Comparison of ENCODE assay signal across 9 cellular contexts in the genomic region with DNA sequence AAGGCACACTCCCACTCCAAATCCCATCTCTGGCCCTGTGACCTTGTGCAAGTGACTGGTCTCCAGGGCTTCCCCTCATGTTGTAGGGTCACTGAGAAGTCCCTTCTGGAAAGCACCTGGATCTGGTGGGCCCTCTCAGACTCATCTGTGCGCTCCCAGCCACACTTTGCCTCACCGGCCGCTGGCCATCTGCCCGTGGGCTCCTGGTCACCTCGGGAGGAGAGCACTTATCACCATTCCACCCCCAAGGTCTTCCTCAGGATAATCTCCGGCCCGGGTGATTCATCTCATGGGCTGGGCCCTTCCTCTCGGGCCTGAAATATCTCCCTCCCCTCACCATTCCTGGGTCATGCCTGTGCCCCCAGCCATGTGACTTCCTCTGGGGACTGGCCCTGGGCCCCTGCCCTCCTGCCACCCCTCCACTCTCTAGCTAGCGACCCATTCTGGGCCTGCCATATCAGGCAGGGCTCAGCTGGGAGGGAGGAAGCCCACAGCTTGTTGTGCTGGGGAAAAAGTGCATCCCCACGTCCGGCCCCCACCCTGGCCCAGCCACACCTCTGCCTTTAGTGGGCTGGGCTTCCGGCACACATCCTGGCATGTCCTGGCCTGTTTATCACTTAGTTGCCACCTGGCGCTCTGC. TPM values are rescaled to one million over a fixed set of nuclear protein-coding genes. Genes with fewer than 3 reads are reported as not detected.
DNase-seq lines count a peak whose midpoint lies in the region; ATAC-seq and TF ChIP-seq lines count a peak whose summit lies in the region.
"Had no signal": no experiment of that assay in that cellular context is flagged by ENCODE, and none has a peak within 500 bp of the region (broad histone marks: within the 10 kb centered on the region; RNA-seq: fewer than 3 reads in every experiment).

No MANE protein-coding gene starts in this region.

- WGBS in right cardiac atrium = 36% methylated on average over 13 of the region's 13 CpGs

- no peaks in the 10 kb centered on the region for H3K36me3 Mint-ChIP-seq in activated CD4-positive, alpha-beta memory T cell treated with anti-CD3 and anti-CD28 coated beads for 36 hours
- no peaks in the 10 kb centered on the region for H3K36me3 Mint-ChIP-seq in neural progenitor cell

- CTCF ChIA-PET in activated CD4-positive, alpha-beta memory T cell treated with anti-CD3 and anti-CD28 coated beads for 36 hours (lab: Charles Lee) = interaction anchor here (1.2 to 21.6 kb wide), 3 partner anchors 10 to 395 kb away, joined by 3 to 567 read pairs (median 28); partner anchors contain the start of gene WNT7A

- H3F3A ChIP-seq in neural progenitor cell (ENCODE audit: low read depth) = peaks cover 10% of the 10 kb centered on the region

- H3K27ac ChIP-seq in right cardiac atrium (ENCODE audit: low read length) (no peak overlapping the region), neural progenitor cell (no peak overlapping the region)

- H3K4me1 ChIP-seq in right cardiac atrium (ENCODE audit: control insufficient read depth, insufficient read depth, low read length) = no peaks in the 10 kb centered on the region
- H3K4me1 ChIP-seq in neural progenitor cell = no peaks in the 10 kb centered on the region

- H3K9ac ChIP-seq in neural progenitor cell = no peak overlapping the region

- DNase-seq in right cardiac atrium (peak; percentile 50 to 74 (median 60)), cardiac septum (ENCODE audit: low spot score) (no peak), epidermal melanocyte (ENCODE audit: insufficient read length, low spot score) (peak; percentile 0), ureter (ENCODE audit: low spot score) (peak; percentile 78), neural progenitor cell (ENCODE audit: low spot score) (no peak), NCI-H146 (lab: John Stamatoyannopoulos, UW) (no peak)
- DNase-seq in activated CD4-positive, alpha-beta memory T cell treated with anti-CD3 and anti-CD28 coated beads for 36 hours = peak; percentile 65
- DNase-seq: effector CD4-positive, alpha-beta T cell had no signal

- POLR2A ChIA-PET in activated CD4-positive, alpha-beta memory T cell treated with anti-CD3 and anti-CD28 coated beads for 36 hours (lab: Charles Lee) = no interaction called here

- H2AFZ ChIP-seq in neural progenitor cell (replicated peaks) = no peak overlapping the region

- H3K36me3 ChIP-seq in neural progenitor cell = no peaks in the 10 kb centered on the region

- H3K9me3 ChIP-seq in right cardiac atrium (ENCODE audit: control insufficient read depth, low read length) (no peaks in the 10 kb centered on the region), neural progenitor cell (ENCODE audit: low read depth) (no peaks in the 10 kb centered on the region)

- H3K4me3 ChIP-seq in right cardiac atrium (ENCODE audit: low read length) (no peak overlapping the region), neural progenitor cell (no peak overlapping the region)

- H3K27me3 Mint-ChIP-seq in activated CD4-positive, alpha-beta memory T cell treated with anti-CD3 and anti-CD28 coated beads for 36 hours = no peaks in the 10 kb centered on the region
- H3K27me3 Mint-ChIP-seq in neural progenitor cell (ENCODE audit: insufficient read depth, low read depth) = peaks cover 6% of the 10 kb centered on the region

- ATAC-seq in right cardiac atrium = peak; percentile 7 to 68
- ATAC-seq in GM19452 (IDR thresholded peaks at IDR 0.05; ENCODE audit: unreplicated experiment) = no peak

- no peaks in the 10 kb centered on the region for H3K79me2 ChIP-seq in neural progenitor cell (ENCODE audit: low read depth)

- peak overlapping the region; percentile 77 for H3K27ac Mint-ChIP-seq in activated CD4-positive, alpha-beta memory T cell treated with anti-CD3 and anti-CD28 coated beads for 36 hours
- no peak overlapping the region for H3K27ac Mint-ChIP-seq in neural progenitor cell

- no peaks in the 10 kb centered on the region for H4K20me1 ChIP-seq in neural progenitor cell (ENCODE audit: low read depth)

- no peak for TF ChIP-seq CTCF in neural progenitor cell (IDR thresholded peaks at IDR 0.05)

- peaks cover 21% of the 10 kb centered on the region for H3K4me1 Mint-ChIP-seq in activated CD4-positive, alpha-beta memory T cell treated with anti-CD3 and anti-CD28 coated beads for 36 hours (ENCODE audit: low read depth)
- peaks cover 7% of the 10 kb centered on the region for H3K4me1 Mint-ChIP-seq in neural progenitor cell

- intact Hi-C loops in right cardiac atrium (cut with DNase I) (loop anchor here in 2 of 4 donors (10.0 kb wide), 2 partner anchors 234 to 584 kb away; partner anchors contain the start of genes CHCHD4 (in 1 of the 2) and TMEM43 (in 1 of the 2)), cardiac septum (cut with DNase I) (loop anchor here (10.0 kb wide), 1 partner anchor 574 kb away; no protein-coding TSS in a partner anchor)
- intact Hi-C loops in activated CD4-positive, alpha-beta memory T cell treated with anti-CD3 and anti-CD28 coated beads for 36 hours (cut with micrococcal nuclease) = loop anchor here (10.0 kb wide), 1 partner anchor 1034 kb away; no protein-coding TSS in a partner anchor

- no peak overlapping the region for H3K4me3 Mint-ChIP-seq in activated CD4-positive, alpha-beta memory T cell treated with anti-CD3 and anti-CD28 coated beads for 36 hours
- no peak overlapping the region for H3K4me3 Mint-ChIP-seq in neural progenitor cell

- H3K9me3 Mint-ChIP-seq in activated CD4-positive, alpha-beta memory T cell treated with anti-CD3 and anti-CD28 coated beads for 36 hours = no peaks in the 10 kb centered on the region
- H3K9me3 Mint-ChIP-seq in neural progenitor cell = no peaks in the 10 kb centered on the region

- H3K27me3 ChIP-seq in right cardiac atrium (ENCODE audit: control insufficient read depth, insufficient read depth) (no peaks in the 10 kb centered on the region), neural progenitor cell (peaks cover 67% of the 10 kb centered on the region)

- H3K4me2 ChIP-seq in neural progenitor cell = no peak overlapping the region

RNA-seq across cellular contexts. Expression of gene WNT7A, which starts 10.6 kb away (rescaled TPM):
- total RNA-seq in right cardiac atrium (not detected), cardiac septum (not detected), ureter (1.4 TPM), neural progenitor cell (ENCODE audit: low replicate concordance) (not detected in 2 replicates)
- not detected for polyA plus RNA-seq in right cardiac atrium
- under 1 TPM; 0.29 to 0.33 TPM for total RNA-seq in activated CD4-positive, alpha-beta memory T cell treated with anti-CD3 and anti-CD28 coated beads for 36 hours

Comparison
In these comparisons a context has a peak if more than half of its experiments do, and no peak if none do; other contexts are left out.
1. DNase-seq: peak in right cardiac atrium (3 of 3), activated CD4-positive, alpha-beta memory T cell treated with anti-CD3 and anti-CD28 coated beads for 36 hours (single experiment), epidermal melanocyte (single experiment) and ureter (single experiment); none in cardiac septum (single experiment), neural progenitor cell (single experiment) and NCI-H146 (single experiment).